8 cellular contexts compared by ENCODE assay signal in the genomic region with DNA sequence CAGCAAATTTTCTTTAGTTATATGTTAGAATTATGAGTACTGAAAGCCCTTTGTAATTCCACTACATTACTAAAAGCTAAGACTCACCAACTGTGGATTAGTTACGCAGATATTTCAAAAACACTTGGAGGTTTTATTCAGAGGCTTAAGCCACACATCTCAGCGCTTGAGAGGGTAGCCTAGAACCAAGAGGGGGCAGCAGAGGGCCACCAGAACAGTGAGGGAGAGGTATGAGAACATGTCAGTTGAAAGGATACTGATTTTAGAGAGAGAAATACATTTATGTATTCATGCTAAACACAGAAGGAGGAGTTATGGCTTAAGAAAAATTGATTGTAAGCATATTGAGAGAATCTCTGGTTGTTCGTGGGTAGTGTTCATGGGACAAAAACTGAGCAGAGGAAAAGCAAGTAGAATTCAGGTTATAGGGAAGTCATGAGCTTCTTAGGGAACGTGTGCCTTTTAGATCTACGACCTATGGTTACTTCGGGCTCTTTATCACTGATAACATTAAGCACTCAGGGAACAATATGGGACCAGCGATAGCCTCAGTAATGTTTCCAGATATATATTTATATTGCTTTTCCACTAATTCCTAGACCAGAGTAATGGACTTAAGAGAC. TPM values are rescaled to one million over a fixed set of nuclear protein-coding genes. Genes with fewer than 3 reads are reported as not detected.
A peak's percentile ranks its signal among the peaks of the same experiment; 100 is the strongest.
DNase-seq lines count a peak whose midpoint lies in the region; ATAC-seq and TF ChIP-seq lines count a peak whose summit lies in the region.

No MANE protein-coding gene starts in this region.

- H3K36me3 ChIP-seq in naive thymus-derived CD4-positive, alpha-beta T cell (ENCODE audit: control insufficient read depth in 2 of 3, insufficient read depth in 3 of 3, low read length in 3 of 3), result no peaks in the 10 kb centered on the region

- H3K9me3 Mint-ChIP-seq in endothelial cell (ENCODE audit: unreplicated experiment), result no peaks in the 10 kb centered on the region
- H3K9me3 Mint-ChIP-seq in naive thymus-derived CD4-positive, alpha-beta T cell, result peaks cover 0 to 14% (median 7%) of the 10 kb centered on the region in 11 donors

- peaks cover 38% of the 10 kb centered on the region for H3K36me3 Mint-ChIP-seq in endothelial cell (ENCODE audit: low read depth, unreplicated experiment)
- peaks cover 0 to 4% (median 3%) of the 10 kb centered on the region in 5 donors for H3K36me3 Mint-ChIP-seq in naive thymus-derived CD4-positive, alpha-beta T cell

- peaks cover 0 to 3% of the 10 kb centered on the region in 2 donors for H3K27me3 ChIP-seq in naive thymus-derived CD4-positive, alpha-beta T cell (ENCODE audit: control insufficient read depth in 2 of 2, insufficient read depth in 2 of 2, low read length in 2 of 2)

- peak overlapping the region; percentile 2 for H3K27ac Mint-ChIP-seq in endothelial cell (ENCODE audit: unreplicated experiment)
- H3K27ac Mint-ChIP-seq in naive thymus-derived CD4-positive, alpha-beta T cell, result no peak overlapping the region

- no peaks in the 10 kb centered on the region for H3K4me1 ChIP-seq in naive thymus-derived CD4-positive, alpha-beta T cell (ENCODE audit: control insufficient read depth in 2 of 2, insufficient read depth in 2 of 2, low read length in 2 of 2)

- peaks cover 0 to 13% (median 0%) of the 10 kb centered on the region in 3 experiments for H3K9me3 ChIP-seq in naive thymus-derived CD4-positive, alpha-beta T cell (ENCODE audit: control insufficient read depth in 2 of 3, low read length in 3 of 3)

- POLR2A ChIA-PET in naive thymus-derived CD4-positive, alpha-beta T cell (lab: Charles Lee), result interaction anchor here (0.9 to 1.7 kb wide), 2 partner anchors 21 to 36 kb away, joined by 3 to 8 read pairs; a partner anchor contains a TSS

- intact Hi-C loops in naive thymus-derived CD4-positive, alpha-beta T cell (cut with micrococcal nuclease), result loop anchor here (1.0 to 5.0 kb wide), 6 partner anchors 38 to 825 kb away; a partner anchor contains a TSS

- TF ChIP-seq CTCF in endothelial cell (IDR thresholded peaks at IDR 0.05; ENCODE audit: unreplicated experiment), result peak; percentile 62

- H3K27me3 Mint-ChIP-seq in endothelial cell (ENCODE audit: unreplicated experiment), result peaks cover 2% of the 10 kb centered on the region
- peaks cover 0 to 3% (median 2%) of the 10 kb centered on the region in 5 donors for H3K27me3 Mint-ChIP-seq in naive thymus-derived CD4-positive, alpha-beta T cell

- peaks cover 9% of the 10 kb centered on the region for H3K4me1 Mint-ChIP-seq in endothelial cell (ENCODE audit: unreplicated experiment)
- H3K4me1 Mint-ChIP-seq in naive thymus-derived CD4-positive, alpha-beta T cell, result peaks cover 0 to 17% (median 7%) of the 10 kb centered on the region in 7 donors

- DNase-seq in DMS153 treated with DMSO at 0.1 percent for 48 hours (lab: John Stamatoyannopoulos, UW; ENCODE audit: unreplicated experiment) (peak; percentile 72), HT-29 (ENCODE audit: low spot score) (peak; percentile 87), NOMO-1 treated with DMSO at 0.1 percent for 48 hours (lab: John Stamatoyannopoulos, UW; ENCODE audit: unreplicated experiment) (peak; percentile 57), endothelial cell (ENCODE audit: low spot score) (peak; percentile 72)
- DNase-seq in activated CD8-positive, alpha-beta memory T cell treated with anti-CD3 and anti-CD28 coated beads for 48 hours (ENCODE audit: low read depth in 2 of 3, low spot score in 2 of 3), result peak in 2 of 3 experiments; percentile 9 to 25
- DNase-seq in naive thymus-derived CD4-positive, alpha-beta T cell, result peak; percentile 33 to 72 (median 64)
- DNase-seq in stimulated activated naive CD4-positive, alpha-beta T cell (lab: John Stamatoyannopoulos, UW), result peak; percentile 21 to 74 (median 56)

- no peak overlapping the region for H3K4me3 Mint-ChIP-seq in endothelial cell (ENCODE audit: unreplicated experiment)
- H3K4me3 Mint-ChIP-seq in naive thymus-derived CD4-positive, alpha-beta T cell, result peak overlapping the region in 4 of 10 donors; percentile 3 to 55 (median 8)

- CTCF ChIA-PET in naive thymus-derived CD4-positive, alpha-beta T cell (lab: Charles Lee), result interaction anchor here (0.7 to 7.2 kb wide), 8 partner anchors 8 to 83 kb away, joined by 3 to 94 read pairs (median 4); no protein-coding TSS in a partner anchor

- H3K27ac ChIP-seq in naive thymus-derived CD4-positive, alpha-beta T cell (ENCODE audit: low read depth, low read length), result no peak overlapping the region

- H3K4me3 ChIP-seq in naive thymus-derived CD4-positive, alpha-beta T cell (ENCODE audit: low read length), result no peak overlapping the region

- ATAC-seq in GM21515 (IDR thresholded peaks at IDR 0.05; ENCODE audit: unreplicated experiment), result peak; percentile 98
- ATAC-seq in naive thymus-derived CD4-positive, alpha-beta T cell, result peak; percentile 98

RNA-seq across cellular contexts. Expression of a gene that starts 20.4 kb away (rescaled TPM):
- total RNA-seq in HT-29 (2014; rRNA removed; shearing (Covaris generic)), result 22.9 and 27.0 TPM in 2 replicates
- total RNA-seq in endothelial cell (ENCODE audit: unreplicated experiment), result 102 TPM
- total RNA-seq in naive thymus-derived CD4-positive, alpha-beta T cell, result 100 to 1,000 TPM in 4 of 5 experiments, 10 to 100 TPM in 1; 63.7 to 139 (median 130) TPM
- 100 to 1,000 TPM; 117 to 141 TPM for polyA plus RNA-seq in naive thymus-derived CD4-positive, alpha-beta T cell

Comparison
In these comparisons a context has a peak if more than half of its experiments do, and no peak if none do; other contexts are left out.
1. DNase-seq: peak in every context shown above with its lines; median percentile 87 in HT-29; 72 in DMS153 treated with DMSO at 0.1 percent for 48 hours; 72 in endothelial cell; 64 in naive thymus-derived CD4-positive, alpha-beta T cell; 57 in NOMO-1 treated with DMSO at 0.1 percent for 48 hours; 56 in stimulated activated naive CD4-positive, alpha-beta T cell; 17 in activated CD8-positive, alpha-beta memory T cell treated with anti-CD3 and anti-CD28 coated beads for 48 hours.